17 cellular contexts compared by ENCODE assay signal in the genomic region with DNA sequence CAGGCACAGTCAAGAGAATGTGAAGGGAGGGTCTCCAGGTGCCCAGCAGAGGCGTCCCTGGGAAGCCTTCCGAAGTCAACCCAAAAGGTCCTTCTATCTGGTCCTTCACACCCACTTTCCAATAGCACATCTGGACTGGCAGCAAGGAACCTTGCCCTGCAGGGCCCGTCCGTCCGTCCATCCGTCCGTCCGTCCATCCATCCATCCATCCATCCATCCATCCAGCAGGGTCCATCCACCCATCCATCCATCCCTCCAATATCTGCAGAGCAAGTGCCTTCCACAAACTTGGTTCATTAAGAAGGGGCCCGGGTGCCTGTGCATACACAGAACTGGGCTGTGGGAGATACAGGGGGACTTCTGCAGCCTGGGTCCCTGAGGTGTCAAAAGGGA. TPM values are rescaled to one million over a fixed set of nuclear protein-coding genes. Genes with fewer than 3 reads are reported as not detected.
A peak's percentile ranks its signal among the peaks of the same experiment; 100 is the strongest.
DNase-seq lines count a peak whose midpoint lies in the region; ATAC-seq, FAIRE-seq and TF ChIP-seq lines count a peak whose summit lies in the region.
"Had no signal": no experiment of that assay in that cellular context is flagged by ENCODE, and none has a peak within 500 bp of the region (broad histone marks: within the 10 kb centered on the region; RNA-seq: fewer than 3 reads in every experiment).

No MANE protein-coding gene starts in this region.

- CTCF ChIA-PET in activated naive CD4-positive, alpha-beta T cell treated with anti-CD3 and anti-CD28 coated beads, Interleukin-2, amount 10 ng/mL, durations not matched to agents 7 days and 5 days (lab: Charles Lee): interaction anchor here (0.6 to 3.2 kb wide), 10 partner anchors 9 to 368 kb away, joined by 3 to 36 read pairs (median 4); no protein-coding TSS in a partner anchor
- CTCF ChIA-PET in GM12878 (lab: Yijun Ruan, JAX): interaction anchor here (0.6 to 3.6 kb wide), 11 partner anchors 9 to 682 kb away, joined by 3 to 76 read pairs (median 5); no protein-coding TSS in a partner anchor

- H3K27me3 Mint-ChIP-seq in activated naive CD4-positive, alpha-beta T cell treated with anti-CD3 and anti-CD28 coated beads, Interleukin-2, amount 10 ng/mL, durations not matched to agents 7 days and 5 days: peaks cover 13% of the 10 kb centered on the region
- no peaks in the 10 kb centered on the region for H3K27me3 Mint-ChIP-seq in T-helper 2 cell treated with Interferon-gamma antibody and Interleukin-4, amounts not matched to agents 5 μg/mL and 100 μg/mL, for 36 hours (ENCODE audit: low read depth)
- H3K27me3 Mint-ChIP-seq: activated naive CD4-positive, alpha-beta T cell treated with anti-CD3 and anti-CD28 coated beads, Interleukin-2, amount 50 U/mL, for 24 hours had no signal

- H4K8ac ChIP-seq in neuronal stem cell (ENCODE audit: low read depth, low read length): no peak overlapping the region

- no peak for TF ChIP-seq EP300 in GM12878 (IDR thresholded peaks at IDR 0.05; ENCODE audit: borderline replicate concordance in 1 of 2, control insufficient read depth in 1 of 2, low read depth in 2 of 2, low read length in 2 of 2)

- H4K20me1 ChIP-seq in GM12878 (ENCODE audit: control insufficient read depth, insufficient read depth): no peaks in the 10 kb centered on the region

- peaks cover 6% of the 10 kb centered on the region for H3K79me1 ChIP-seq in neuronal stem cell (ENCODE audit: low read depth, low read length)

- TF ChIP-seq RAD21 in GM12878 (IDR thresholded peaks at IDR 0.05; ENCODE audit: insufficient read depth, low read depth, low read length): no peak

- peaks cover 14% of the 10 kb centered on the region for H3K36me3 Mint-ChIP-seq in activated naive CD4-positive, alpha-beta T cell treated with anti-CD3 and anti-CD28 coated beads, Interleukin-2, amount 10 ng/mL, durations not matched to agents 7 days and 5 days
- no peaks in the 10 kb centered on the region for H3K36me3 Mint-ChIP-seq in activated naive CD4-positive, alpha-beta T cell treated with anti-CD3 and anti-CD28 coated beads, Interleukin-2, amount 50 U/mL, for 72 hours
- peaks cover 11% of the 10 kb centered on the region for H3K36me3 Mint-ChIP-seq in T-helper 2 cell treated with Interferon-gamma antibody and Interleukin-4, amounts not matched to agents 5 μg/mL and 100 μg/mL, for 36 hours (ENCODE audit: low read depth)
- H3K36me3 Mint-ChIP-seq: activated naive CD4-positive, alpha-beta T cell treated with anti-CD3 and anti-CD28 coated beads, Interleukin-2, amount 50 U/mL, for 24 hours had no signal

- SMC1A ChIA-PET in GM12878 (lab: Charles Lee; ENCODE audit: uncharacterized antibody, unreplicated experiment): interaction anchor here (1.1 to 3.9 kb wide), 3 partner anchors 322 to 334 kb away, joined by 3 to 16 read pairs (median 8); no protein-coding TSS in a partner anchor

- H2BK15ac ChIP-seq in neuronal stem cell (ENCODE audit: low read length): no peak overlapping the region

- 0 out of 2 replicates have a peak, but pooled peaks have one; percentile 8 for TF ChIP-seq POLR2A in GM12878 (IDR thresholded peaks at IDR 0.05; ENCODE audit: low read depth, low read length)
- TF ChIP-seq POLR2A in uterus (IDR thresholded peaks at IDR 0.05): no peak

- H3K4ac ChIP-seq in neuronal stem cell (ENCODE audit: low read length): no peak overlapping the region

- 3% methylated on average over 7 of the region's 9 CpGs for WGBS in GM12878 (ENCODE audit: insufficient coverage, insufficient replicate concordance, low lambda C conversion rate, missing lambda C conversion rate)
- no CpG with 5 or more reads among the region's 9 CpGs for WGBS in neuronal stem cell (ENCODE audit: extremely low coverage in 2 of 2, insufficient read length in 2 of 2, insufficient replicate concordance in 1 of 2), 2 donors

- H3K36me3 ChIP-seq in GM12878 (ENCODE audit: control insufficient read depth in 2 of 2, insufficient read depth in 2 of 2, low read length in 1 of 2) (peaks cover 0 to 7% of the 10 kb centered on the region in 2 experiments; a peak in 2 of 4 replicates), neuronal stem cell (replicated peaks in 1 of 2; ENCODE audit: control insufficient read depth in 2 of 2, insufficient read depth in 2 of 2, low read length in 2 of 2) (peaks cover 10 to 25% of the 10 kb centered on the region in 2 donors), uterus (no peaks in the 10 kb centered on the region)

- H2BK12ac ChIP-seq in neuronal stem cell (ENCODE audit: low read length): no peak overlapping the region

- H3K4me2 ChIP-seq in GM12878 (ENCODE audit: control insufficient read depth, insufficient read depth) (no peak overlapping the region), neuronal stem cell (ENCODE audit: insufficient read depth, low read length, poor library complexity, severe bottlenecking) (no peak overlapping the region)

- in situ Hi-C loops in GM12878 (cut with MboI): loop anchor here (10.0 kb wide), 1 partner anchor 335 kb away; no protein-coding TSS in a partner anchor

- no peak for DNase-seq in activated naive CD4-positive, alpha-beta T cell treated with anti-CD3 and anti-CD28 coated beads, Interleukin-2, amount 10 ng/mL, durations not matched to agents 7 days and 5 days
- DNase-seq in activated naive CD4-positive, alpha-beta T cell treated with anti-CD3 and anti-CD28 coated beads, Interleukin-2, amount 50 U/mL, for 72 hours (ENCODE audit: low spot score in 2 of 2): no peak
- DNase-seq in GM12878 (ENCODE audit: low read depth, low spot score) (no peak), neuronal stem cell (ENCODE audit: low spot score) (no peak), uterus (peak in 1 of 2 donors; percentile 15), HuH-7 (ENCODE audit: low spot score) (no peak), NCI-H1105 (lab: John Stamatoyannopoulos, UW) (no peak)
- DNase-seq in T-helper 2 cell treated with Interferon-gamma antibody and Interleukin-4, amounts not matched to agents 5 μg/mL and 100 μg/mL, for 36 hours (ENCODE audit: low spot score): no peak
- DNase-seq: GOT3 had no signal

- H3K27ac Mint-ChIP-seq in activated naive CD4-positive, alpha-beta T cell treated with anti-CD3 and anti-CD28 coated beads, Interleukin-2, amount 10 ng/mL, durations not matched to agents 7 days and 5 days: peak overlapping the region; percentile 3
- peak overlapping the region in 1 of 2 donors; percentile 70 for H3K27ac Mint-ChIP-seq in activated naive CD4-positive, alpha-beta T cell treated with anti-CD3 and anti-CD28 coated beads, Interleukin-2, amount 50 U/mL, for 72 hours
- no peak overlapping the region for H3K27ac Mint-ChIP-seq in T-helper 2 cell treated with Interferon-gamma antibody and Interleukin-4, amounts not matched to agents 5 μg/mL and 100 μg/mL, for 36 hours
- H3K27ac Mint-ChIP-seq: activated naive CD4-positive, alpha-beta T cell treated with anti-CD3 and anti-CD28 coated beads, Interleukin-2, amount 50 U/mL, for 24 hours; activated T-helper 2 cell treated with anti-CD3 and anti-CD28 coated beads, Interferon-gamma antibody, Interleukin-2, Interleukin-4, amounts not matched to agents 10 μg/mL and 5 μg/mL and 100 μg/mL, durations not matched to agents 14 hours and 24 hours and 36 hours had no signal

- no peak overlapping the region for H3K14ac ChIP-seq in neuronal stem cell (ENCODE audit: low read length)

- no peak overlapping the region for H3K9ac ChIP-seq in GM12878 (ENCODE audit: control insufficient read depth, insufficient read depth, low read length)
- H3K9ac ChIP-seq in neuronal stem cell (ENCODE audit: low read depth, low read length, poor library complexity): no peak overlapping the region

- no peak overlapping the region for H2AFZ ChIP-seq in GM12878 (ENCODE audit: control insufficient read depth, low read depth, low read length)
- no peak overlapping the region for H2AFZ ChIP-seq in neuronal stem cell (ENCODE audit: low read length)

- no peak for ATAC-seq in activated naive CD4-positive, alpha-beta T cell treated with anti-CD3 and anti-CD28 coated beads, Interleukin-2, amount 50 U/mL, for 72 hours
- ATAC-seq in GM12878: peak; percentile 9; the same call in 1 of the 3 replicates

- RAD21 ChIA-PET in GM12878 (lab: Charles Lee; ENCODE audit: unreplicated experiment): interaction anchor here (0.7 to 3.1 kb wide), 6 partner anchors 34 to 450 kb away, joined by 3 to 20 read pairs (median 3); no protein-coding TSS in a partner anchor

- H3K23ac ChIP-seq in neuronal stem cell (ENCODE audit: low read depth, low read length, poor library complexity): no peak overlapping the region

- no peak overlapping the region for H2BK5ac ChIP-seq in neuronal stem cell (ENCODE audit: low read length)

- no peak for FAIRE-seq in GM12878 (lab: Jason Lieb, UNC)
- FAIRE-seq: A204.1, colon, islet of Langerhans had no signal

- H3K4me3 ChIP-seq in GM12878 (no peak overlapping the region), neuronal stem cell (ENCODE audit: low read length in 2 of 2) (no peak overlapping the region), uterus (no peak overlapping the region)
- H3K4me3 ChIP-seq: left lung, SJSA1, tibial nerve had no signal

- H3K27ac ChIP-seq in GM12878 (ENCODE audit: control insufficient read depth, insufficient read depth) (no peak overlapping the region), neuronal stem cell (replicated peaks; ENCODE audit: low read length) (no peak overlapping the region), uterus (peak overlapping the region; percentile 54 to 60)
- H3K27ac ChIP-seq: left lung, SJSA1 had no signal

- no peak overlapping the region for H3K18ac ChIP-seq in neuronal stem cell (ENCODE audit: low read length)

- no peaks in the 10 kb centered on the region for H3K4me1 Mint-ChIP-seq in activated naive CD4-positive, alpha-beta T cell treated with anti-CD3 and anti-CD28 coated beads, Interleukin-2, amount 10 ng/mL, durations not matched to agents 7 days and 5 days
- peaks cover 2% of the 10 kb centered on the region for H3K4me1 Mint-ChIP-seq in T-helper 2 cell treated with Interferon-gamma antibody and Interleukin-4, amounts not matched to agents 5 μg/mL and 100 μg/mL, for 36 hours (ENCODE audit: low read depth)

- no peak overlapping the region for H4K91ac ChIP-seq in neuronal stem cell (ENCODE audit: low read depth, low read length, poor library complexity)

- H3K9me3 Mint-ChIP-seq in activated naive CD4-positive, alpha-beta T cell treated with anti-CD3 and anti-CD28 coated beads, Interleukin-2, amount 10 ng/mL, durations not matched to agents 7 days and 5 days: no peaks in the 10 kb centered on the region
- H3K9me3 Mint-ChIP-seq in activated naive CD4-positive, alpha-beta T cell treated with anti-CD3 and anti-CD28 coated beads, Interleukin-2, amount 50 U/mL, for 72 hours: no peaks in the 10 kb centered on the region
- no peaks in the 10 kb centered on the region for H3K9me3 Mint-ChIP-seq in T-helper 2 cell treated with Interferon-gamma antibody and Interleukin-4, amounts not matched to agents 5 μg/mL and 100 μg/mL, for 36 hours
- H3K9me3 Mint-ChIP-seq: activated naive CD4-positive, alpha-beta T cell treated with anti-CD3 and anti-CD28 coated beads, Interleukin-2, amount 50 U/mL, for 24 hours; activated T-helper 2 cell treated with anti-CD3 and anti-CD28 coated beads, Interferon-gamma antibody, Interleukin-2, Interleukin-4, amounts not matched to agents 10 μg/mL and 5 μg/mL and 100 μg/mL, durations not matched to agents 14 hours and 24 hours and 36 hours had no signal

- H3K27me3 ChIP-seq in GM12878 (replicated peaks in 1 of 2; ENCODE audit: control insufficient read depth in 2 of 2, insufficient read depth in 2 of 2, low read length in 1 of 2) (no peaks in the 10 kb centered on the region), neuronal stem cell (ENCODE audit: control insufficient read depth in 3 of 3, insufficient read depth in 3 of 3, low read depth in 1 of 3, low read length in 3 of 3) (no peaks in the 10 kb centered on the region), uterus (no peaks in the 10 kb centered on the region)
- H3K27me3 ChIP-seq: left lung, SJSA1, tibial nerve had no signal

- H3K79me2 ChIP-seq in GM12878 (ENCODE audit: control insufficient read depth, insufficient read depth, low read length): no peaks in the 10 kb centered on the region

- POLR2A ChIA-PET in GM12878 (lab: Charles Lee): interaction anchor here (0.7 kb wide), 1 partner anchor 131 kb away, joined by 3 read pairs; no protein-coding TSS in a partner anchor

- H3K9me3 ChIP-seq in GM12878 (replicated peaks; ENCODE audit: control insufficient read depth, insufficient read depth, low read length) (no peaks in the 10 kb centered on the region), neuronal stem cell (replicated peaks in 1 of 2; ENCODE audit: control insufficient read depth in 2 of 2, insufficient read depth in 1 of 2, low read depth in 1 of 2, low read length in 2 of 2) (no peaks in the 10 kb centered on the region), uterus (no peaks in the 10 kb centered on the region)
- H3K9me3 ChIP-seq: left lung, SJSA1, tibial nerve had no signal

- H3K4me1 ChIP-seq in GM12878 (ENCODE audit: control insufficient read depth, insufficient read depth, low read length) (no peaks in the 10 kb centered on the region), neuronal stem cell (ENCODE audit: control insufficient read depth in 2 of 2, insufficient read depth in 1 of 2, low read depth in 1 of 2, low read length in 2 of 2) (peaks cover 0 to 9% of the 10 kb centered on the region in 2 donors), uterus (no peaks in the 10 kb centered on the region)

- TF ChIP-seq CTCF in GM12878 (IDR thresholded peaks at IDR 0.05 in 2 of 3, conservative IDR thresholded peaks at IDR 0.05 in 1 of 3; ENCODE audit: control insufficient read depth in 2 of 3, extremely low read depth in 1 of 3, insufficient read depth in 1 of 3, low read depth in 3 of 3, low read length in 3 of 3): no peak
- TF ChIP-seq CTCF in uterus (IDR thresholded peaks at IDR 0.05): no peak

- peak overlapping the region; percentile 53 for H2AK5ac ChIP-seq in neuronal stem cell (ENCODE audit: low read depth, low read length)

- BruUV-seq in GM12878 (replicated peaks; lab: Mats Ljungman, UMichigan): no TSS peak

- intact Hi-C loops in GM12878 (cut with micrococcal nuclease; ENCODE audit: unreplicated experiment) (loop anchor here (1.0 to 10.0 kb wide), 3 partner anchors 334 to 685 kb away; no protein-coding TSS in a partner anchor), uterus (cut with DNase I; ENCODE audit: low total_unique reads) (no loop called here)

- H2BK120ac ChIP-seq in neuronal stem cell (ENCODE audit: low read depth, low read length): no peak overlapping the region

- no peak overlapping the region for H3K4me3 Mint-ChIP-seq in activated naive CD4-positive, alpha-beta T cell treated with anti-CD3 and anti-CD28 coated beads, Interleukin-2, amount 10 ng/mL, durations not matched to agents 7 days and 5 days
- no peak overlapping the region for H3K4me3 Mint-ChIP-seq in T-helper 2 cell treated with Interferon-gamma antibody and Interleukin-4, amounts not matched to agents 5 μg/mL and 100 μg/mL, for 36 hours
- H3K4me3 Mint-ChIP-seq: activated naive CD4-positive, alpha-beta T cell treated with anti-CD3 and anti-CD28 coated beads, Interleukin-2, amount 50 U/mL, for 24 hours had no signal

RNA-seq across cellular contexts. Expression of gene SLC45A1, which starts 31.6 kb away (rescaled TPM):
- under 1 TPM; 0.20 to 0.43 TPM for total RNA-seq in activated naive CD4-positive, alpha-beta T cell treated with anti-CD3 and anti-CD28 coated beads, Interleukin-2, amount 50 U/mL, for 72 hours
- total RNA-seq in GM12878 (2013; cell fraction: nucleolus; rRNA removed): 0.48 TPM in 1 of 2 replicates, not detected in the other
- total RNA-seq in GM12878 (2014; rRNA removed) (0.16 TPM in 1 of 2 replicates, not detected in the other), GM12878 (2014; rRNA removed; fragmentation: Illumina TruSeq; extraction: Trizol) (not detected in 2 replicates), GM12878 (2021) (0.18 and 0.29 TPM in 2 replicates), uterus (10 to 100 TPM in 2 of 4 donors, 1 to 10 TPM in 1, under 1 TPM in 1; 0.51 to 13.8 (median 7.4) TPM)
- not detected for polyA plus RNA-seq in GM12878 (2011; ENCODE audit: low read depth)
- polyA plus RNA-seq in GM12878 (2011; rRNA removed) (not detected in 2 replicates), GM12878 (2014; fragmentation: Illumina TruSeq; extraction: Trizol) (0.07 TPM in 1 of 2 replicates, not detected in the other), GM12878 (2014; fragmentation: Nextera tagmentation; extraction: Ambion mirVana) (not detected), GM12878 (2014; rRNA removed) (0.23 and 0.47 TPM in 2 replicates), GM12878 (2016; fragmentation: Nextera tagmentation; extraction: Ambion mirVana) (under 1 TPM in 1 of 2 experiments, not detected in 1; 0.09 TPM)
- polyA plus RNA-seq in GM12878 (2011; cell fraction: cytosol; rRNA removed): 0.02 TPM in 1 of 2 replicates, not detected in the other
- polyA plus RNA-seq in GM12878 (2011; cell fraction: nucleus; rRNA removed): not detected in 2 replicates
- polyA plus RNA-seq in GM12878 (2012): 0.12 and 0.13 TPM in 2 replicates
- not detected in 2 replicates for polyA minus RNA-seq in GM12878 (2011; rRNA and poly(A)+ RNA removed)
- not detected in 2 replicates for polyA minus RNA-seq in GM12878 (2011; cell fraction: cytosol; rRNA and poly(A)+ RNA removed)
- not detected in 2 replicates for polyA minus RNA-seq in GM12878 (2011; cell fraction: nucleus; rRNA and poly(A)+ RNA removed)
- 1.7 TPM for polyA plus RNA-seq in neuronal stem cell (2013, experiment 1 of 2)
- polyA plus RNA-seq in neuronal stem cell (2013, experiment 2 of 2): 1.7 TPM

Comparison
In these comparisons a context has a peak if more than half of its experiments do, and no peak if none do; other contexts are left out.
1. H3K27ac ChIP-seq: peak in uterus (2 of 2); none in GM12878 (single experiment) and neuronal stem cell (single experiment).